ENCODE assay signal across 7 cellular contexts in the genomic region with DNA sequence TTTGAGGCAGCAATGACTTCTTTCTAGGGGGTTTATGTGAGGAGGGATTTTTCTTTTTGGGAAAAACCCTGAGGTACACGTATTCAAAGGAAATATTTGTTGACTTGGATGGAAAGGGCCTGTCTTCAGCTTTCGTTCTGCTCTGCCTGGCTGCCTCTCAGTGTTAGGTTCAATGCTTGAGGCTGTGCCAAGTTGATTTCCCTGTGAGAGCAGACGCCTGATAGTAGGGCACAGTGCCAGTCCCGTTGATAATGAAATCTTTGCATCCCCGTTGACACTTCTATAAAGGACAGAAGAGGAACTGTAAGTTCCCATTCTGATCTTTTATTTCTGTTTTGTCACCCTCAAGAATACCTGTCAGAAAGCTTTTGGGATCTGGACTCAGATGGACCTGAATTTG.
DNase-seq lines count a peak whose midpoint lies in the region; ATAC-seq and TF ChIP-seq lines count a peak whose summit lies in the region.
"Not testable (repeated sequence)": the region's sequence is repeated elsewhere in the genome, so short reads cannot be mapped to it uniquely, and the experiment has no call there.

No MANE protein-coding gene starts in this region.

- POLR2A ChIA-PET in SK-N-SH (lab: Yijun Ruan, JAX) = not testable (repeated sequence)

- H3K4me1 ChIP-seq in SK-N-SH (ENCODE audit: control insufficient read depth in 1 of 2, insufficient read depth in 2 of 2, low read depth in 1 of 2, low read length in 1 of 2); parathyroid adenoma: not testable (repeated sequence)

- H3K9me2 ChIP-seq in SK-N-SH = not testable (repeated sequence)

- H3K9me3 ChIP-seq in SK-N-SH; parathyroid adenoma (ENCODE audit: control insufficient read depth, low read length): not testable (repeated sequence)

- not testable (repeated sequence) for H3K4me2 ChIP-seq in SK-N-SH
- H3K4me2 ChIP-seq in parathyroid adenoma (ENCODE audit: low read length) = peak overlapping the region; percentile 17

- not testable (repeated sequence) for H3K27ac ChIP-seq in SK-N-SH (ENCODE audit: low read depth in 2 of 2, low read length in 1 of 2)
- peak overlapping the region; percentile 50 for H3K27ac ChIP-seq in parathyroid adenoma

- not testable (repeated sequence) for H2AFZ ChIP-seq in SK-N-SH (ENCODE audit: low read depth)
- H2AFZ ChIP-seq in parathyroid adenoma = peak overlapping the region; percentile 66

- H3K9ac ChIP-seq in SK-N-SH, parathyroid adenoma: not testable (repeated sequence)

- WGBS in SK-N-SH (ENCODE audit: low lambda C conversion rate) = 4% methylated on average over 5 of the region's 5 CpGs

- TF ChIP-seq RAD21 in SK-N-SH (IDR thresholded peaks at IDR 0.05; ENCODE audit: low read length) = not testable (repeated sequence)

- not testable (repeated sequence) for H3F3A ChIP-seq in SK-N-SH (replicated peaks; ENCODE audit: insufficient read depth)

- H3K79me2 ChIP-seq in SK-N-SH (ENCODE audit: insufficient read depth); parathyroid adenoma: not testable (repeated sequence)

- not testable (repeated sequence) for H3K4me3 ChIP-seq in SK-N-SH (ENCODE audit: low read depth in 2 of 2, low read length in 1 of 2); parathyroid adenoma (ENCODE audit: low read depth, low read length)

- not testable (repeated sequence) for H3K27me3 ChIP-seq in SK-N-SH (ENCODE audit: insufficient read depth); parathyroid adenoma (ENCODE audit: control insufficient read depth, insufficient read depth, low read length)

- ATAC-seq in Right ventricle myocardium superior (ENCODE audit: poor library complexity) = peak; percentile 59

- CTCF ChIA-PET in SK-N-SH (lab: Yijun Ruan, JAX) = not testable (repeated sequence)

- intact Hi-C loops in Right ventricle myocardium superior (cut with DNase I) = not testable (repeated sequence)

- not testable (repeated sequence) for H4K20me1 ChIP-seq in SK-N-SH (ENCODE audit: insufficient read depth)

- TF ChIP-seq CTCF in SK-N-SH (IDR thresholded peaks at IDR 0.05); parathyroid adenoma (IDR thresholded peaks at IDR 0.05): not testable (repeated sequence)

- TF ChIP-seq EP300 in SK-N-SH (IDR thresholded peaks at IDR 0.05; ENCODE audit: borderline replicate concordance in 1 of 2, low read depth in 1 of 2, low read length in 1 of 2) = not testable (repeated sequence)

- not testable (repeated sequence) for H3K36me3 ChIP-seq in SK-N-SH (replicated peaks in 1 of 2; ENCODE audit: control insufficient read depth in 1 of 2, insufficient read depth in 2 of 2, low read length in 1 of 2); parathyroid adenoma (ENCODE audit: control insufficient read depth, insufficient read depth, low read length)

- DNase-seq in DMS153 treated with DMSO at 0.1 percent for 48 hours (lab: John Stamatoyannopoulos, UW; ENCODE audit: unreplicated experiment) (peak; percentile 60), NCI-H1092 (lab: John Stamatoyannopoulos, UW) (peak; percentile 44), NCI-H2029 treated with DMSO at 0.1 percent for 48 hours (lab: John Stamatoyannopoulos, UW) (peak; percentile 72), NCI-H2196 treated with DMSO at 0.1 percent for 48 hours (lab: John Stamatoyannopoulos, UW; ENCODE audit: unreplicated experiment) (peak; percentile 31), SK-N-SH (peak; percentile 4)
- not testable (repeated sequence) for DNase-seq in Right ventricle myocardium superior
